In the genomic region with DNA sequence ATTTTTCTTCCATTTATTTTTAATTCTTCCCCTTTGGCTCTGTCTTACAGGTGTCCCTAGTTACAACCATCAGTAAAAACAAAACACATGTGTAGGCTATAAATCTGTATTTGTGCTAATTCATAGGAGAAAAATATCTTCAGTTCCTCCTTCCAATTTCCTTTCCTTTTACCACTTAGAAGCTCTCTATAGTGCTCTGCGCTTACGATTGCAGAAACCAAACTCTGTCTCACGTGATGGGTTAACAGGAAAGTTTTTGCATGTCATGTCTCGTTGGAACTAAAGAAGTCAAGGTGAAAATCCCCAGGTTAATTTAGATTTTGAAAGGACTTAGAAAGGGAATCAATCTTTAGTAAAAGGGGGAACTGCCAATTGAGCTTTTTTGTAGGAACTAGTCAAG, we compare ENCODE assay signal across 1 cellular context.
TF ChIP-seq lines count a peak whose summit lies in the region.

No MANE protein-coding gene starts in this region.

TF ChIP-seq in GM23338, 12 proteins besides CTCF, POLR2A, EP300 and RAD21 (continued from another document):
- no peak for TF ChIP-seq JUNB (IDR thresholded peaks at IDR 0.05; ENCODE audit: unreplicated experiment)
- no peak for TF ChIP-seq EZH2phosphoT487 (IDR thresholded peaks at IDR 0.05; ENCODE audit: unreplicated experiment)
- TF ChIP-seq, protein P1, sequence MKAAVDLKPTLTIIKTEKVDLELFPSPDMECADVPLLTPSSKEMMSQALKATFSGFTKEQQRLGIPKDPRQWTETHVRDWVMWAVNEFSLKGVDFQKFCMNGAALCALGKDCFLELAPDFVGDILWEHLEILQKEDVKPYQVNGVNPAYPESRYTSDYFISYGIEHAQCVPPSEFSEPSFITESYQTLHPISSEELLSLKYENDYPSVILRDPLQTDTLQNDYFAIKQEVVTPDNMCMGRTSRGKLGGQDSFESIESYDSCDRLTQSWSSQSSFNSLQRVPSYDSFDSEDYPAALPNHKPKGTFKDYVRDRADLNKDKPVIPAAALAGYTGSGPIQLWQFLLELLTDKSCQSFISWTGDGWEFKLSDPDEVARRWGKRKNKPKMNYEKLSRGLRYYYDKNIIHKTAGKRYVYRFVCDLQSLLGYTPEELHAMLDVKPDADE (IDR thresholded peaks at IDR 0.05): no peak
- no peak for TF ChIP-seq STAT1 (IDR thresholded peaks at IDR 0.05; ENCODE audit: unreplicated experiment)
